Comparison of ENCODE assay signal across 1 cellular context in the genomic region with DNA sequence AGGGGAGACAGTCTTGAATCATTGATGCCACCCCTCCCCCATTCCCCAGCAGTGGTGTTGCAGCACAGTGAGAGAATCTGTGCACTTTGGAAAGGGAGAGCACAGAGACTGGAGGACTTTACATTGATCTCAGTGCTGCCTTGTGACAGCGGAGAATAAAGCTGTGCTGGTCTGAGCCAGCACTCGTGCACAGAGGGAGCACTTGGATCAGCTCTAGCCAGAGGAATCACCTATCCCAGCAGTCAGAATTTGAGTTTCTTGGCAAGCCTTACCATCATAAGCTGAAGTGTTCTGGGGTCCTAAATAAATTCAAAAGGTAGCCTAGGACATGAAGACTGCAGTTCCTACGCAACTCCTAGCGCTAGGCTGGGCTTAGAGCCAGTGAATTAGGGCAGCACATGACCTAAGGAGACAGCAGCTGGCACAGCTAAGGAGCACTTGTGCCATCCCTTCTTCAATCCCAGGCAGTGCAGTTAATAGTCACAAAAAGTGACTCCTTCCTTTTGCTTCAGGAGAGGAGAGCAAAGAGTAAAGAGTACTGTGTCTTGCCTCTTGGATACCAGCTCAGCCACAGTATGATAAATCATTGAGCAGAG.
TF ChIP-seq lines count a peak whose summit lies in the region.

No MANE protein-coding gene starts in this region.

TF ChIP-seq in IMR-90, 13 proteins besides CTCF, POLR2A, EP300 and RAD21 (continued from another document):
- TF ChIP-seq ELK1 (IDR thresholded peaks at IDR 0.05; ENCODE audit: borderline replicate concordance, low read depth, low read length) (no peak), FOS (IDR thresholded peaks at IDR 0.05; ENCODE audit: low read depth, low read length) (no peak)
